ENCODE assay signal across 8 cellular contexts in genomic region chr2:96762529-96763253, GRCh38. TPM values are rescaled to one million over a fixed set of nuclear protein-coding genes. Genes with fewer than 3 reads are reported as not detected.
DNase-seq lines count a peak whose midpoint lies in the region; ATAC-seq lines count a peak whose summit lies in the region.

No MANE protein-coding gene starts in this region.

- peak overlapping the region; percentile 83 for H3K4me3 Mint-ChIP-seq in activated CD4-positive, alpha-beta memory T cell treated with anti-CD3 and anti-CD28 coated beads, Interleukin-2, amount 10 ng/mL, durations not matched to agents 7 days and 5 days

- H3F3A ChIP-seq in GM23248 (ENCODE audit: insufficient read depth): no peaks in the 10 kb centered on the region

- CTCF ChIA-PET in activated CD4-positive, alpha-beta memory T cell treated with anti-CD3 and anti-CD28 coated beads, Interleukin-2, amount 10 ng/mL, durations not matched to agents 7 days and 5 days (lab: Charles Lee): interaction anchor here (0.8 to 5.2 kb wide), 22 partner anchors 9 to 496 kb away, joined by 3 to 67 read pairs (median 4); partner anchors contain the start of gene CNNM3

- H3K36me3 Mint-ChIP-seq in activated CD4-positive, alpha-beta memory T cell treated with anti-CD3 and anti-CD28 coated beads, Interleukin-2, amount 10 ng/mL, durations not matched to agents 7 days and 5 days (ENCODE audit: low read depth): no peaks in the 10 kb centered on the region

- no peaks in the 10 kb centered on the region for H3K27me3 ChIP-seq in BLaER1
- no peaks in the 10 kb centered on the region for H3K27me3 ChIP-seq in GM23248 (replicated peaks; ENCODE audit: insufficient read depth)
- H3K27me3 ChIP-seq in iPS-20b (ENCODE audit: insufficient read depth, low read length): peaks cover 11% of the 10 kb centered on the region; the same call in 1 of the 2 replicates

- no peak overlapping the region for H2AFZ ChIP-seq in GM23248

- no peaks in the 10 kb centered on the region for H3K9me2 ChIP-seq in GM23248 (ENCODE audit: insufficient read depth)

- H3K9ac ChIP-seq in BLaER1 (peak overlapping the region; percentile 78), GM23248 (no peak overlapping the region), iPS-20b (ENCODE audit: low read depth, low read length) (peak overlapping the region; percentile 41)

- H3K4me3 ChIP-seq in BLaER1 (peak overlapping the region; percentile 74), GM23248 (peak overlapping the region; percentile 50), iPS-20b (ENCODE audit: low read length) (peak overlapping the region; percentile 73)

- peaks cover 56% of the 10 kb centered on the region for H3K4me1 Mint-ChIP-seq in activated CD4-positive, alpha-beta memory T cell treated with anti-CD3 and anti-CD28 coated beads, Interleukin-2, amount 10 ng/mL, durations not matched to agents 7 days and 5 days

- H3K27ac ChIP-seq in BLaER1 (peak overlapping the region; percentile 33), GM23248 (no peak overlapping the region), iPS-20b (ENCODE audit: low read length) (peak overlapping the region; percentile 23), substantia nigra (ENCODE audit: low read depth, low read length, poor library complexity, severe bottlenecking) (peak overlapping the region; percentile 31)

- H3K27ac Mint-ChIP-seq in activated CD4-positive, alpha-beta memory T cell treated with anti-CD3 and anti-CD28 coated beads, Interleukin-2, amount 10 ng/mL, durations not matched to agents 7 days and 5 days: no peak overlapping the region

- 43 to 49% methylated on average over 14 of the region's 14 CpGs for WGBS in GM23248 (ENCODE audit: low coverage in 1 of 2, low lambda C conversion rate in 2 of 2, missing lambda C conversion rate in 2 of 2), 2 experiments

- in situ Hi-C loops in GM23248 (cut with MboI): no loop called here

- no peaks in the 10 kb centered on the region for H3K27me3 Mint-ChIP-seq in activated CD4-positive, alpha-beta memory T cell treated with anti-CD3 and anti-CD28 coated beads, Interleukin-2, amount 10 ng/mL, durations not matched to agents 7 days and 5 days

- H4K20me1 ChIP-seq in BLaER1: peaks cover 57% of the 10 kb centered on the region; the same call in 1 of the 2 replicates
- no peaks in the 10 kb centered on the region for H4K20me1 ChIP-seq in GM23248 (ENCODE audit: insufficient read depth)

- peaks cover 11% of the 10 kb centered on the region; the same call in 1 of the 2 replicates for H3K36me3 ChIP-seq in BLaER1
- no peaks in the 10 kb centered on the region for H3K36me3 ChIP-seq in GM23248 (ENCODE audit: low read depth)
- H3K36me3 ChIP-seq in iPS-20b (ENCODE audit: insufficient read depth, low read depth, low read length): no peaks in the 10 kb centered on the region

- POLR2A ChIA-PET in activated CD4-positive, alpha-beta memory T cell treated with anti-CD3 and anti-CD28 coated beads, Interleukin-2, amount 10 ng/mL, durations not matched to agents 7 days and 5 days (lab: Charles Lee): interaction anchor here (0.9 to 2.7 kb wide), 9 partner anchors 11 to 226 kb away, joined by 3 to 13 read pairs (median 5); partner anchors contain the start of genes ANKRD39, ARID5A, CNNM3 and KANSL3

- H3K4me1 ChIP-seq in BLaER1 (peaks cover 78% of the 10 kb centered on the region), GM23248 (ENCODE audit: insufficient read depth) (peaks cover 23% of the 10 kb centered on the region), iPS-20b (ENCODE audit: insufficient read depth, low read length) (peaks cover 22% of the 10 kb centered on the region; the same call in 1 of the 2 replicates)

- H3K9me3 ChIP-seq in BLaER1 (no peaks in the 10 kb centered on the region), GM23248 (ENCODE audit: low read depth) (no peaks in the 10 kb centered on the region), iPS-20b (ENCODE audit: insufficient read depth, low read depth, low read length) (no peaks in the 10 kb centered on the region)

- DNase-seq in GM23248 (peak; percentile 22), substantia nigra (lab: John Stamatoyannopoulos, UW) (peak in 4 of 49 donors; percentile 16 to 34 (median 20))
- no peak for DNase-seq in activated CD4-positive, alpha-beta memory T cell treated with anti-CD3 and anti-CD28 coated beads, Interleukin-2, amount 10 ng/mL, durations not matched to agents 7 days and 5 days
- DNase-seq in activated CD4-positive, CD25-positive, alpha-beta regulatory T cell treated with anti-CD3 and anti-CD28 coated beads, Interleukin-2, amount 50 U/mL, for 72 hours: no peak

- H3K9me3 Mint-ChIP-seq in activated CD4-positive, alpha-beta memory T cell treated with anti-CD3 and anti-CD28 coated beads, Interleukin-2, amount 10 ng/mL, durations not matched to agents 7 days and 5 days: no peaks in the 10 kb centered on the region

- no peak for ATAC-seq in GM21390 (IDR thresholded peaks at IDR 0.05; ENCODE audit: unreplicated experiment)
- no peak for ATAC-seq in GM21360 (IDR thresholded peaks at IDR 0.05; ENCODE audit: unreplicated experiment)

- 0 out of 2 replicates have a peak, but pooled peaks cover 9% of the 10 kb centered on the region for H3K79me2 ChIP-seq in GM23248 (ENCODE audit: insufficient read depth)

- H3K4me2 ChIP-seq in BLaER1 (peak overlapping the region; percentile 99), GM23248 (ENCODE audit: unreplicated experiment) (peak overlapping the region; percentile 79)

RNA-seq across cellular contexts. Expression of gene CNNM4, which starts 2.0 kb away (rescaled TPM):
- 4.8 and 6.1 TPM in 2 replicates for total RNA-seq in GM23248 (2014; rRNA removed; shearing (Covaris generic))
- 2.4 and 2.8 TPM in 2 replicates for polyA plus RNA-seq in GM23248 (2016; fragmentation: Nextera tagmentation; extraction: Ambion mirVana)
- total RNA-seq in activated CD4-positive, alpha-beta memory T cell treated with anti-CD3 and anti-CD28 coated beads, Interleukin-2, amount 10 ng/mL, durations not matched to agents 7 days and 5 days: 1 to 10 TPM; 8.6 to 9.4 TPM

RNA-seq across cellular contexts. Expression of gene LMAN2L, which starts 22.8 kb away (rescaled TPM):
- 24.6 and 29.5 TPM in 2 replicates for total RNA-seq in GM23248 (2014; rRNA removed; shearing (Covaris generic))
- 22.3 and 25.5 TPM in 2 replicates for polyA plus RNA-seq in GM23248 (2016; fragmentation: Nextera tagmentation; extraction: Ambion mirVana)
- 10 to 100 TPM; 10.8 to 12.2 TPM for total RNA-seq in activated CD4-positive, alpha-beta memory T cell treated with anti-CD3 and anti-CD28 coated beads, Interleukin-2, amount 10 ng/mL, durations not matched to agents 7 days and 5 days

RNA-seq across cellular contexts. Expression of gene CNNM3, which starts 53.4 kb away (rescaled TPM):
- total RNA-seq in GM23248 (2014; rRNA removed; shearing (Covaris generic)): 5.0 and 5.2 TPM in 2 replicates
- polyA plus RNA-seq in GM23248 (2016; fragmentation: Nextera tagmentation; extraction: Ambion mirVana): 0.94 and 0.98 TPM in 2 replicates
- 10 to 100 TPM; 26.6 to 28.5 TPM for total RNA-seq in activated CD4-positive, alpha-beta memory T cell treated with anti-CD3 and anti-CD28 coated beads, Interleukin-2, amount 10 ng/mL, durations not matched to agents 7 days and 5 days
